Comparison of ENCODE assay signal across 17 cellular contexts in genomic region chr9:118609355-118610044, GRCh38.
DNase-seq lines count a peak whose midpoint lies in the region; FAIRE-seq and TF ChIP-seq lines count a peak whose summit lies in the region.
"Had no signal": no experiment of that assay in that cellular context is flagged by ENCODE, and none has a peak within 500 bp of the region (broad histone marks: within the 10 kb centered on the region; RNA-seq: fewer than 3 reads in every experiment).

No MANE protein-coding gene starts in this region.

- H3K27me3 ChIP-seq in endothelial cell of umbilical vein (ENCODE audit: control insufficient read depth in 2 of 2, insufficient read depth in 2 of 2, low read length in 2 of 2) = no peaks in the 10 kb centered on the region
- H3K27me3 ChIP-seq in mesenchymal stem cell (ENCODE audit: control insufficient read depth in 1 of 2, insufficient read depth in 1 of 2, low read length in 2 of 2) = no peaks in the 10 kb centered on the region
- H3K27me3 ChIP-seq in effector memory CD4-positive, alpha-beta T cell (replicated peaks; ENCODE audit: control insufficient read depth, insufficient read depth, low read length, poor library complexity, severe bottlenecking) = no peaks in the 10 kb centered on the region

- TF ChIP-seq POLR2A in endothelial cell of umbilical vein (IDR thresholded peaks at IDR 0.05; ENCODE audit: low read depth, low read length) = no peak

- 71% methylated on average over 3 of the region's 3 CpGs for WGBS in mesenchymal stem cell

- H4K91ac ChIP-seq in mesenchymal stem cell (ENCODE audit: low read length) = no peak overlapping the region

- H2BK120ac ChIP-seq in mesenchymal stem cell (ENCODE audit: low read depth, low read length) = no peak overlapping the region

- H3K4me1 ChIP-seq in endothelial cell of umbilical vein (ENCODE audit: control insufficient read depth, extremely low read depth, insufficient read depth, low read length) (no peaks in the 10 kb centered on the region), mesenchymal stem cell (ENCODE audit: control insufficient read depth, insufficient read depth, low read depth, low read length) (no peaks in the 10 kb centered on the region)
- no peaks in the 10 kb centered on the region for H3K4me1 ChIP-seq in effector memory CD4-positive, alpha-beta T cell (ENCODE audit: control insufficient read depth, insufficient read depth, low read length, poor library complexity, severe bottlenecking)

- BruUV-seq in endothelial cell of umbilical vein (replicated peaks; lab: Mats Ljungman, UMichigan) = no TSS peak

- H3K9me3 ChIP-seq in endothelial cell of umbilical vein (replicated peaks; ENCODE audit: control insufficient read depth, insufficient read depth, low read length) (no peaks in the 10 kb centered on the region), mesenchymal stem cell (ENCODE audit: control insufficient read depth, low read length) (peaks cover 5% of the 10 kb centered on the region)
- H3K9me3 ChIP-seq in effector memory CD4-positive, alpha-beta T cell (ENCODE audit: control insufficient read depth, low read length) = no peaks in the 10 kb centered on the region

- peak; percentile 63 for FAIRE-seq in endothelial cell of umbilical vein (lab: Jason Lieb, UNC)
- FAIRE-seq: urothelium cell line had no signal

- no peak overlapping the region for H2AK5ac ChIP-seq in mesenchymal stem cell (ENCODE audit: low read length, severe bottlenecking)

- H2BK12ac ChIP-seq in mesenchymal stem cell (ENCODE audit: low read length in 2 of 2) = no peak overlapping the region

- H2BK15ac ChIP-seq in mesenchymal stem cell (ENCODE audit: low read depth, poor library complexity, severe bottlenecking) = no peak overlapping the region

- H3K4ac ChIP-seq in mesenchymal stem cell (ENCODE audit: low read depth in 1 of 2, low read length in 2 of 2) = no peak overlapping the region

- no peaks in the 10 kb centered on the region for H3K79me2 ChIP-seq in endothelial cell of umbilical vein (ENCODE audit: control insufficient read depth, insufficient read depth, low read length)

- H3K18ac ChIP-seq in mesenchymal stem cell (ENCODE audit: low read depth in 1 of 2, low read length in 2 of 2) = no peak overlapping the region

- no peaks in the 10 kb centered on the region for H4K20me1 ChIP-seq in endothelial cell of umbilical vein (replicated peaks; ENCODE audit: control insufficient read depth, extremely low read depth, insufficient read depth, low read length)

- dilution Hi-C loops in endothelial cell of umbilical vein (cut with MboI; ENCODE audit: extremely low pct_ligation_motif_present, low sequenced_read_pairs) = no loop called here

- TF ChIP-seq CTCF in endothelial cell of umbilical vein (IDR thresholded peaks at IDR 0.05; ENCODE audit: extremely low read depth in 1 of 2, insufficient read depth in 1 of 2, low read depth in 1 of 2, low read length in 2 of 2) = no peak

- H3K9ac ChIP-seq in endothelial cell of umbilical vein (replicated peaks; ENCODE audit: extremely low read depth, insufficient read depth, low read length) (no peak overlapping the region), mesenchymal stem cell (ENCODE audit: low read length) (peak overlapping the region; percentile 61)

- H2AFZ ChIP-seq in endothelial cell of umbilical vein (ENCODE audit: low read depth, low read length) = peak overlapping the region; percentile 51
- no peak overlapping the region for H2AFZ ChIP-seq in mesenchymal stem cell (ENCODE audit: low read depth, low read length)

- H3K23ac ChIP-seq in mesenchymal stem cell (ENCODE audit: low read length in 2 of 2) = no peak overlapping the region

- H3K79me1 ChIP-seq in mesenchymal stem cell (replicated peaks; ENCODE audit: low read length, poor library complexity, severe bottlenecking) = no peaks in the 10 kb centered on the region

- no peak overlapping the region for H2BK5ac ChIP-seq in mesenchymal stem cell (ENCODE audit: low read depth, low read length, poor library complexity, severe bottlenecking)

- H4K8ac ChIP-seq in mesenchymal stem cell (ENCODE audit: low read length) = no peak overlapping the region

- peak; percentile 69 for DNase-seq in AG20443 (ENCODE audit: low spot score)
- peak; percentile 64 for DNase-seq in NCI-H226
- no peak for DNase-seq in endothelial cell of umbilical vein (ENCODE audit: low read depth, low spot score)
- DNase-seq in mesenchymal stem cell = peak; percentile 51
- DNase-seq in effector memory CD4-positive, alpha-beta T cell = no peak
- no peak for DNase-seq in SHP77 (lab: John Stamatoyannopoulos, UW)
- DNase-seq in superior temporal gyrus (ENCODE audit: extremely low spot score) = no peak
- DNase-seq in NCI-H1694 treated with DMSO at 0.1 percent for 48 hours (lab: John Stamatoyannopoulos, UW) = no peak
- DNase-seq: activated CD4-positive, alpha-beta T cell treated with anti-CD3 and anti-CD28 coated beads, Interleukin-2, amount 10 ng/mL, durations not matched to agents 24 days and 14 days; activated T-cell treated with anti-CD3 and anti-CD28 coated beads, Interleukin-2, amount 50 U/mL, for 72 hours; aorta; midbrain; NCI-H1048; NCI-H510A treated with DMSO at 0.1 percent for 48 hours; stimulated activated CD4-positive, alpha-beta T cell treated with anti-CD3 and anti-CD28 coated beads, Interleukin-2, amount 100 ng/mL, for 24 hours; T-helper 17 cell had no signal

- CTCF ChIA-PET in endothelial cell of umbilical vein (lab: Charles Lee) = no interaction called here

- POLR2A ChIA-PET in endothelial cell of umbilical vein (lab: Charles Lee) = no interaction called here

- H3K4me3 ChIP-seq in endothelial cell of umbilical vein (replicated peaks in 1 of 3; ENCODE audit: insufficient read depth in 1 of 3, low read depth in 1 of 3, low read length in 3 of 3) = no peak overlapping the region
- no peak overlapping the region for H3K4me3 ChIP-seq in mesenchymal stem cell (ENCODE audit: insufficient read depth in 1 of 2, low read depth in 1 of 2, low read length in 2 of 2)
- H3K4me3 ChIP-seq in effector memory CD4-positive, alpha-beta T cell (ENCODE audit: insufficient read depth, low read depth, low read length, poor library complexity, severe bottlenecking) = no peak overlapping the region

- intact Hi-C loops in endothelial cell of umbilical vein (cut with micrococcal nuclease) = no loop called here

- peak overlapping the region; percentile 15 for H3K27ac ChIP-seq in endothelial cell of umbilical vein (ENCODE audit: insufficient read depth, low read depth, low read length)
- peak overlapping the region; percentile 81 for H3K27ac ChIP-seq in mesenchymal stem cell (ENCODE audit: low read length, poor library complexity, severe bottlenecking)
- H3K27ac ChIP-seq in effector memory CD4-positive, alpha-beta T cell (ENCODE audit: insufficient read depth, low read length, poor library complexity, severe bottlenecking) = no peak overlapping the region

- H3K36me3 ChIP-seq in endothelial cell of umbilical vein (ENCODE audit: control insufficient read depth in 2 of 2, extremely low read depth in 1 of 2, insufficient read depth in 2 of 2, low read length in 2 of 2) = no peaks in the 10 kb centered on the region
- H3K36me3 ChIP-seq in mesenchymal stem cell (ENCODE audit: control insufficient read depth in 1 of 2, insufficient read depth in 2 of 2, low read depth in 1 of 2, low read length in 2 of 2) = no peaks in the 10 kb centered on the region
- H3K36me3 ChIP-seq in effector memory CD4-positive, alpha-beta T cell (ENCODE audit: control insufficient read depth, insufficient read depth, low read length) = no peaks in the 10 kb centered on the region

- H3K14ac ChIP-seq in mesenchymal stem cell (ENCODE audit: low read length in 2 of 2) = no peak overlapping the region

- H3K9me1 ChIP-seq in endothelial cell of umbilical vein (replicated peaks; ENCODE audit: control insufficient read depth, extremely low read depth, insufficient read depth, low read length) = no peaks in the 10 kb centered on the region

- H3K4me2 ChIP-seq in endothelial cell of umbilical vein (ENCODE audit: insufficient read depth, low read length) (no peak overlapping the region), mesenchymal stem cell (ENCODE audit: low read length, poor library complexity, severe bottlenecking) (no peak overlapping the region)

TF ChIP-seq in endothelial cell of umbilical vein, 7 proteins besides CTCF, POLR2A, EP300 and RAD21:
- TF ChIP-seq EZH2 (IDR thresholded peaks at IDR 0.05; ENCODE audit: borderline replicate concordance, low read depth, low read length, severe bottlenecking) (no peak), JUN (IDR thresholded peaks at IDR 0.05; ENCODE audit: borderline replicate concordance, insufficient read depth, insufficient read length, low read depth) (no peak), MYC (IDR thresholded peaks at IDR 0.05; ENCODE audit: low read depth, low read length) (no peak), POLR2AphosphoS5 (IDR thresholded peaks at IDR 0.05; ENCODE audit: insufficient read depth, low read depth, low read length) (no peak), FOS (IDR thresholded peaks at IDR 0.05; ENCODE audit: borderline replicate concordance, insufficient read depth, low read length) (no peak), GATA2 (IDR thresholded peaks at IDR 0.05; ENCODE audit: insufficient read depth, insufficient read length, low read depth, low read length) (no peak)
- TF ChIP-seq, protein P1, sequence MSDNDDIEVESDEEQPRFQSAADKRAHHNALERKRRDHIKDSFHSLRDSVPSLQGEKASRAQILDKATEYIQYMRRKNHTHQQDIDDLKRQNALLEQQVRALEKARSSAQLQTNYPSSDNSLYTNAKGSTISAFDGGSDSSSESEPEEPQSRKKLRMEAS (IDR thresholded peaks at IDR 0.05; ENCODE audit: insufficient read depth, insufficient read length) = no peak

Comparison
In these comparisons a context has a peak if more than half of its experiments do, and no peak if none do; other contexts are left out.
1. DNase-seq: peak in AG20443 (single experiment), NCI-H226 (single experiment) and mesenchymal stem cell (single experiment); none in endothelial cell of umbilical vein (single experiment), effector memory CD4-positive, alpha-beta T cell (0 of 3), SHP77 (0 of 2), superior temporal gyrus (single experiment) and NCI-H1694 treated with DMSO at 0.1 percent for 48 hours (single experiment).